8 cellular contexts compared by ENCODE assay signal in the genomic region with DNA sequence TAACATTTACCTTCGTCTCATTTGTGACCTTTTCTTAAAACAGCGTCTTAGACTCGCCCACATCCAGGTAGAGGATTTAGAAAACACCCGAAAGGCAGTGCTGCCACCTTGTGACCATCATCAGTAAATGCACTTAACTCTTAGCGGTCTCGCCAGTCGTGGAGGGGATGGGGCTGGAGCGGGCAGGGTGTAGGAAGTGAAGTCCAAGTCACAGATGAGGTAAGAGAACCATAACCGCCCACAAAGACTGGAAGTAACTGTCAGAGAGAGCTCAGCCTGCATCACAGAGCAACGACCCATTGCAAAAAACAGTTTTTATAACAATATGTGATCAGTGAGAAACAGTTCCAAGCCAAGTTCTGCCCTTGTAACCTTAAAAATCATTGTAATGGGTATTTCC. TPM values are rescaled to one million over a fixed set of nuclear protein-coding genes. Genes with fewer than 3 reads are reported as not detected.
DNase-seq lines count a peak whose midpoint lies in the region; ATAC-seq and TF ChIP-seq lines count a peak whose summit lies in the region.

No MANE protein-coding gene starts in this region.

- intact Hi-C loops in activated CD4-positive, alpha-beta T cell treated with anti-CD3 and anti-CD28 coated beads, Interleukin-2, amount 10 ng/mL, durations not matched to agents 24 days and 14 days (cut with micrococcal nuclease): loop anchor here (1.0 kb wide), 2 partner anchors 11 to 32 kb away; no protein-coding TSS in a partner anchor
- intact Hi-C loops in dorsolateral prefrontal cortex (cut with DNase I): no loop called here

- peaks cover 17% of the 10 kb centered on the region for H3K4me1 Mint-ChIP-seq in activated CD4-positive, alpha-beta T cell treated with anti-CD3 and anti-CD28 coated beads, Interleukin-2, amount 10 ng/mL, durations not matched to agents 24 days and 14 days
- peaks cover 22% of the 10 kb centered on the region for H3K4me1 Mint-ChIP-seq in memory B cell

- H3K27me3 ChIP-seq in dorsolateral prefrontal cortex: peaks cover 0 to 78% (median 51%) of the 10 kb centered on the region in 45 donors

- ATAC-seq in HG03432 (IDR thresholded peaks at IDR 0.05; ENCODE audit: unreplicated experiment) (peak; percentile 44), memory B cell (ENCODE audit: low read depth) (peak; percentile 79), HG03097 (IDR thresholded peaks at IDR 0.05; ENCODE audit: low FRiP score, unreplicated experiment) (no peak)

- no peak overlapping the region for H3K4me3 ChIP-seq in dorsolateral prefrontal cortex

- no peak overlapping the region for H3K27ac ChIP-seq in dorsolateral prefrontal cortex

- no peak overlapping the region for H3K4me3 Mint-ChIP-seq in activated CD4-positive, alpha-beta T cell treated with anti-CD3 and anti-CD28 coated beads, Interleukin-2, amount 10 ng/mL, durations not matched to agents 24 days and 14 days
- peak overlapping the region; percentile 42 for H3K4me3 Mint-ChIP-seq in memory B cell

- DNase-seq in CD1c-positive myeloid dendritic cell (ENCODE audit: extremely low spot score): peak; percentile 91
- DNase-seq in NCI-H526 (lab: John Stamatoyannopoulos, UW): peak; percentile 43 to 86
- peak; percentile 91 for DNase-seq in activated CD4-positive, alpha-beta T cell treated with anti-CD3 and anti-CD28 coated beads, Interleukin-2, amount 10 ng/mL, durations not matched to agents 24 days and 14 days
- DNase-seq in dorsolateral prefrontal cortex: peak in 4 of 10 donors; percentile 9 to 38 (median 32)
- peak; percentile 58 to 59 for DNase-seq in memory B cell (ENCODE audit: low spot score in 2 of 2)
- DNase-seq in stimulated activated CD8-positive, alpha-beta memory T cell treated with anti-CD3 and anti-CD28 coated beads, Interleukin-2, amount 100 ng/mL, for 48 hours (ENCODE audit: low read depth in 2 of 2): peak; percentile 44 to 49

- H3K9me3 Mint-ChIP-seq in activated CD4-positive, alpha-beta T cell treated with anti-CD3 and anti-CD28 coated beads, Interleukin-2, amount 10 ng/mL, durations not matched to agents 24 days and 14 days: no peaks in the 10 kb centered on the region
- no peaks in the 10 kb centered on the region for H3K9me3 Mint-ChIP-seq in memory B cell

- TF ChIP-seq CTCF in dorsolateral prefrontal cortex (IDR thresholded peaks at IDR 0.05 in 54 of 56, conservative IDR thresholded peaks at IDR 0.05 in 2 of 56; ENCODE audit: low read depth in 1 of 56, partially characterized antibody in 56 of 56): peak in 55 of 56 donors; percentile 48 to 80 (median 69)

- no peaks in the 10 kb centered on the region for H3K36me3 Mint-ChIP-seq in activated CD4-positive, alpha-beta T cell treated with anti-CD3 and anti-CD28 coated beads, Interleukin-2, amount 10 ng/mL, durations not matched to agents 24 days and 14 days (ENCODE audit: low read depth)
- no peaks in the 10 kb centered on the region for H3K36me3 Mint-ChIP-seq in memory B cell

- no peak overlapping the region for H3K27ac Mint-ChIP-seq in activated CD4-positive, alpha-beta T cell treated with anti-CD3 and anti-CD28 coated beads, Interleukin-2, amount 10 ng/mL, durations not matched to agents 24 days and 14 days
- no peak overlapping the region for H3K27ac Mint-ChIP-seq in memory B cell

- peaks cover 54% of the 10 kb centered on the region for H3K27me3 Mint-ChIP-seq in activated CD4-positive, alpha-beta T cell treated with anti-CD3 and anti-CD28 coated beads, Interleukin-2, amount 10 ng/mL, durations not matched to agents 24 days and 14 days
- H3K27me3 Mint-ChIP-seq in memory B cell: peaks cover 12% of the 10 kb centered on the region

RNA-seq across cellular contexts. Expression of gene CEACAM3, which starts 10.7 kb away (rescaled TPM):
- total RNA-seq in activated CD4-positive, alpha-beta T cell treated with anti-CD3 and anti-CD28 coated beads, Interleukin-2, amount 10 ng/mL, durations not matched to agents 24 days and 14 days: not detected in 2 replicates
- total RNA-seq in dorsolateral prefrontal cortex: 1 to 10 TPM in 3 of 120 experiments, under 1 TPM in 19, not detected in 98; 0.30 to 2.1 (median 0.73) TPM

RNA-seq across cellular contexts. Expression of gene CEACAM6, which starts 30.3 kb away (rescaled TPM):
- not detected in 2 replicates for total RNA-seq in activated CD4-positive, alpha-beta T cell treated with anti-CD3 and anti-CD28 coated beads, Interleukin-2, amount 10 ng/mL, durations not matched to agents 24 days and 14 days
- total RNA-seq in dorsolateral prefrontal cortex: under 1 TPM in 1 of 120 experiments, not detected in 119; 0.20 TPM

RNA-seq across cellular contexts. Expression of gene LYPD4, which starts 58.8 kb away (rescaled TPM):
- total RNA-seq in activated CD4-positive, alpha-beta T cell treated with anti-CD3 and anti-CD28 coated beads, Interleukin-2, amount 10 ng/mL, durations not matched to agents 24 days and 14 days: not detected in 2 replicates
- total RNA-seq in dorsolateral prefrontal cortex: not detected

RNA-seq across cellular contexts. Expression of gene DMRTC2, which starts 59.2 kb away (rescaled TPM):
- not detected in 2 replicates for total RNA-seq in activated CD4-positive, alpha-beta T cell treated with anti-CD3 and anti-CD28 coated beads, Interleukin-2, amount 10 ng/mL, durations not matched to agents 24 days and 14 days
- not detected for total RNA-seq in dorsolateral prefrontal cortex
